11 cellular contexts compared by ENCODE assay signal in genomic region chr9:14441976-14442651, GRCh38.
DNase-seq lines count a peak whose midpoint lies in the region; ATAC-seq and TF ChIP-seq lines count a peak whose summit lies in the region.
"Had no signal": no experiment of that assay in that cellular context is flagged by ENCODE, and none has a peak within 500 bp of the region (broad histone marks: within the 10 kb centered on the region; RNA-seq: fewer than 3 reads in every experiment).

No MANE protein-coding gene starts in this region.

- no peaks in the 10 kb centered on the region for H3K9me3 ChIP-seq in OCI-LY7 (ENCODE audit: low read length)

- TF ChIP-seq CTCF in AG09309 (IDR thresholded peaks at IDR 0.05; ENCODE audit: control insufficient read depth, insufficient read depth, low read depth, low read length, missing control alignments) (peak; percentile 32), OCI-LY7 (conservative IDR thresholded peaks at IDR 0.05; ENCODE audit: low read length) (peak; percentile 64), fibroblast of the aortic adventitia (IDR thresholded peaks at IDR 0.05; ENCODE audit: insufficient read depth, low read length) (peak; percentile 35)

- no peak overlapping the region for H3K27ac ChIP-seq in OCI-LY7 (ENCODE audit: low read depth, low read length, poor library complexity, severe bottlenecking)

- H3K4me3 ChIP-seq in AG09309 (ENCODE audit: control insufficient read depth, low read depth, low read length) (no peak overlapping the region), OCI-LY7 (ENCODE audit: low read depth, low read length, poor library complexity, severe bottlenecking) (no peak overlapping the region), fibroblast of the aortic adventitia (ENCODE audit: low read depth, low read length) (no peak overlapping the region)

- DNase-seq in AG09309 (ENCODE audit: low read depth) (no peak), OCI-LY7 (ENCODE audit: low spot score) (peak; percentile 25), fibroblast of the aortic adventitia (ENCODE audit: low read depth) (peak; percentile 13), mesenteric fat pad (ENCODE audit: low spot score) (no peak)
- DNase-seq: activated CD4-positive, CD25-positive, alpha-beta regulatory T cell; EL; stimulated activated naive CD8-positive, alpha-beta T cell treated with anti-CD3 and anti-CD28 coated beads, Interleukin-15, amount 100 ng/mL, for 72 hours had no signal

- H3K4me1 ChIP-seq in OCI-LY7 (ENCODE audit: insufficient read depth, low read length, poor library complexity, severe bottlenecking): no peaks in the 10 kb centered on the region

- CTCF ChIA-PET in OCI-LY7 (lab: Charles Lee; ENCODE audit: unreplicated experiment): no interaction called here

- H3K36me3 ChIP-seq in OCI-LY7 (ENCODE audit: insufficient read depth, low read length): no peaks in the 10 kb centered on the region

- no peak overlapping the region for H3K4me2 ChIP-seq in OCI-LY7 (ENCODE audit: low read length)

- H2AFZ ChIP-seq in OCI-LY7 (ENCODE audit: low read length): no peak overlapping the region

- intact Hi-C loops in OCI-LY7 (cut with micrococcal nuclease; ENCODE audit: unreplicated experiment): no loop called here

- no peaks in the 10 kb centered on the region for H4K20me1 ChIP-seq in OCI-LY7 (ENCODE audit: insufficient read depth, low read length)

- no TSS peak for BruUV-seq in OCI-LY7 (replicated peaks; lab: Mats Ljungman, UMichigan)

- POLR2A ChIA-PET in OCI-LY7 (lab: Charles Lee): no interaction called here

- ATAC-seq in GM21526 (IDR thresholded peaks at IDR 0.05; ENCODE audit: low FRiP score, unreplicated experiment): peak; percentile 88
- ATAC-seq in HG03175 (IDR thresholded peaks at IDR 0.05; ENCODE audit: unreplicated experiment): no peak
- no peak for ATAC-seq in HG03571 (IDR thresholded peaks at IDR 0.05; ENCODE audit: unreplicated experiment)
- no peak for ATAC-seq in GM18498 (IDR thresholded peaks at IDR 0.05; ENCODE audit: unreplicated experiment)
- ATAC-seq: stimulated activated naive CD8-positive, alpha-beta T cell treated with anti-CD3 and anti-CD28 coated beads, Interleukin-15, amount 100 ng/mL, for 72 hours had no signal

- H3K79me2 ChIP-seq in OCI-LY7 (ENCODE audit: insufficient read depth, low read depth, low read length): no peaks in the 10 kb centered on the region

- H3K9me2 ChIP-seq in OCI-LY7 (ENCODE audit: insufficient read depth, low read length): no peaks in the 10 kb centered on the region

Comparison
In these comparisons a context has a peak if more than half of its experiments do, and no peak if none do; other contexts are left out.
1. DNase-seq: peak in OCI-LY7 (single experiment) and fibroblast of the aortic adventitia (single experiment); none in AG09309 (single experiment) and mesenteric fat pad (single experiment).
2. Peak in every context shown above with its lines, with median percentiles within 50 percentile points of each other: CTCF ChIP-seq.